Comparison of ENCODE assay signal across 10 cellular contexts in genomic region chr3:193563999-193564398, GRCh38. TPM values are rescaled to one million over a fixed set of nuclear protein-coding genes. Genes with fewer than 3 reads are reported as not detected.
DNase-seq lines count a peak whose midpoint lies in the region; TF ChIP-seq lines count a peak whose summit lies in the region.
"Had no signal": no experiment of that assay in that cellular context is flagged by ENCODE, and none has a peak within 500 bp of the region (broad histone marks: within the 10 kb centered on the region; RNA-seq: fewer than 3 reads in every experiment).

No MANE protein-coding gene starts in this region.

- H3K18ac ChIP-seq in mesendoderm (ENCODE audit: low read length), result no peak overlapping the region

- no peaks in the 10 kb centered on the region for H3K36me3 Mint-ChIP-seq in CD4-positive, alpha-beta memory T cell

- no peak overlapping the region for H3K27ac Mint-ChIP-seq in CD4-positive, alpha-beta memory T cell

- no peak overlapping the region for H3K9ac ChIP-seq in Loucy (ENCODE audit: low read depth, low read length, poor library complexity, severe bottlenecking)
- H3K9ac ChIP-seq in mammary epithelial cell (ENCODE audit: insufficient read depth, low read length), result no peak overlapping the region
- H3K9ac ChIP-seq in mesendoderm (ENCODE audit: low read length), result no peak overlapping the region

- H3K4ac ChIP-seq in mesendoderm (ENCODE audit: low read depth, low read length), result no peak overlapping the region

- no peak overlapping the region for H4K8ac ChIP-seq in mesendoderm (ENCODE audit: low read depth, low read length)

- no peak overlapping the region for H3K23ac ChIP-seq in mesendoderm (ENCODE audit: low read length)

- H2BK5ac ChIP-seq in mesendoderm (ENCODE audit: low read length), result no peak overlapping the region

- in situ Hi-C loops in mammary epithelial cell (cut with MboI; ENCODE audit: low sequenced_read_pairs in 2 of 2), result loop anchor here (25.0 kb wide), 3 partner anchors 377 to 1002 kb away; no protein-coding TSS in a partner anchor

- peaks cover 0 to 4% of the 10 kb centered on the region in 2 donors for H3K27me3 Mint-ChIP-seq in CD4-positive, alpha-beta memory T cell
- H3K27me3 Mint-ChIP-seq: central memory CD8-positive, alpha-beta T cell had no signal

- H3K27ac ChIP-seq in mammary epithelial cell (ENCODE audit: insufficient read depth, low read depth, low read length) (no peak overlapping the region), mesendoderm (ENCODE audit: low read depth, low read length) (no peak overlapping the region)
- no peak overlapping the region for H3K27ac ChIP-seq in CD4-positive, alpha-beta memory T cell (ENCODE audit: low read depth, low read length)

- no peak overlapping the region for H2BK15ac ChIP-seq in mesendoderm (replicated peaks; ENCODE audit: low read depth)

- no peaks in the 10 kb centered on the region for H3K36me3 ChIP-seq in Loucy (ENCODE audit: insufficient read depth, low read length)
- H3K36me3 ChIP-seq in mammary epithelial cell (ENCODE audit: insufficient read depth, low read length), result no peaks in the 10 kb centered on the region
- no peaks in the 10 kb centered on the region for H3K36me3 ChIP-seq in mesendoderm (ENCODE audit: control insufficient read depth, insufficient read depth, low read length)
- no peaks in the 10 kb centered on the region for H3K36me3 ChIP-seq in CD4-positive, alpha-beta memory T cell (ENCODE audit: insufficient read depth, low read length)

- H3K27me3 ChIP-seq in Loucy (ENCODE audit: insufficient read depth, low read length, poor library complexity, severe bottlenecking) (no peaks in the 10 kb centered on the region), mammary epithelial cell (ENCODE audit: insufficient read depth, low read length) (no peaks in the 10 kb centered on the region), mesendoderm (ENCODE audit: insufficient read depth, low read length, poor library complexity) (no peaks in the 10 kb centered on the region)
- H3K27me3 ChIP-seq in CD4-positive, alpha-beta memory T cell (ENCODE audit: insufficient read depth, low read length), result no peaks in the 10 kb centered on the region

- DNase-seq in NCI-H1694 (lab: John Stamatoyannopoulos, UW), result peak; percentile 7
- no peak for DNase-seq in NCI-H1694 treated with DMSO at 0.1 percent for 48 hours (lab: John Stamatoyannopoulos, UW)
- peak; percentile 10 for DNase-seq in mammary epithelial cell
- DNase-seq in mesendoderm, result peak; percentile 69
- DNase-seq in NCI-H146 (lab: John Stamatoyannopoulos, UW), result no peak
- DNase-seq in CD4-positive, alpha-beta memory T cell, result no peak
- DNase-seq in T-helper 1 cell, result no peak
- DNase-seq: IMR-90 had no signal

- no peak overlapping the region for H2AFZ ChIP-seq in Loucy (ENCODE audit: low read length)
- H2AFZ ChIP-seq in mammary epithelial cell (ENCODE audit: low read depth, low read length), result no peak overlapping the region

- no peaks in the 10 kb centered on the region for H3K4me1 Mint-ChIP-seq in CD4-positive, alpha-beta memory T cell
- H3K4me1 Mint-ChIP-seq: central memory CD8-positive, alpha-beta T cell had no signal

- H3K4me1 ChIP-seq in Loucy (ENCODE audit: insufficient read depth, low read length, poor library complexity, severe bottlenecking) (no peaks in the 10 kb centered on the region), mammary epithelial cell (ENCODE audit: insufficient read depth, low read length) (no peaks in the 10 kb centered on the region), mesendoderm (ENCODE audit: control insufficient read depth, low read depth, low read length) (no peaks in the 10 kb centered on the region)
- H3K4me1 ChIP-seq in CD4-positive, alpha-beta memory T cell (ENCODE audit: insufficient read depth, low read length), result no peaks in the 10 kb centered on the region

- POLR2A ChIA-PET in CD4-positive, alpha-beta memory T cell (lab: Charles Lee; ENCODE audit: partially characterized antibody), result no interaction called here

- H3K79me1 ChIP-seq in mesendoderm (ENCODE audit: low read length), result no peaks in the 10 kb centered on the region

- H4K5ac ChIP-seq in mesendoderm (ENCODE audit: low read length), result no peak overlapping the region

- CTCF ChIA-PET in mammary epithelial cell (lab: Charles Lee; ENCODE audit: low non-redundant PET), result interaction anchor here (1.0 kb wide), 1 partner anchor 9 kb away, joined by 6 read pairs; no protein-coding TSS in a partner anchor
- CTCF ChIA-PET in CD4-positive, alpha-beta memory T cell (lab: Charles Lee; ENCODE audit: partially characterized antibody), result interaction anchor here (0.6 kb wide), 1 partner anchor 23 kb away, joined by 3 read pairs; no protein-coding TSS in a partner anchor

- H3K4me2 ChIP-seq in Loucy (ENCODE audit: low read depth, low read length, poor library complexity, severe bottlenecking), result no peak overlapping the region
- H3K4me2 ChIP-seq in mammary epithelial cell (ENCODE audit: insufficient read depth, low read depth, low read length), result no peak overlapping the region
- H3K4me2 ChIP-seq in mesendoderm (ENCODE audit: low read length), result no peak overlapping the region

- BruUV-seq in mammary epithelial cell (replicated peaks; lab: Mats Ljungman, UMichigan), result no TSS peak

- 50% methylated on average over 1 of the region's 1 CpG for WGBS in mammary epithelial cell (ENCODE audit: low coverage, missing lambda C conversion rate)
- whole genome bisulfite sequencing in mesendoderm (ENCODE audit: extremely low coverage, insufficient coverage, low lambda C conversion rate), result no CpG with 5 or more reads among the region's 1 CpG

- TF ChIP-seq CTCF in Loucy (conservative IDR thresholded peaks at IDR 0.05; ENCODE audit: low read length) (peak; percentile 41), mammary epithelial cell (conservative IDR thresholded peaks at IDR 0.05 in 1 of 2, IDR thresholded peaks at IDR 0.05 in 1 of 2; ENCODE audit: extremely low read depth in 1 of 2, insufficient read depth in 1 of 2, low read depth in 1 of 2, low read length in 2 of 2) (peak; percentile 38 to 65)

- dilution Hi-C loops in mammary epithelial cell (cut with HindIII; ENCODE audit: low sequenced_read_pairs), result no loop called here

- H2AK5ac ChIP-seq in mesendoderm (ENCODE audit: low read length), result no peak overlapping the region

- no peak overlapping the region for H3K56ac ChIP-seq in mesendoderm (ENCODE audit: low read length)

- H3K4me3 ChIP-seq in Loucy (ENCODE audit: low read length, poor library complexity, severe bottlenecking) (no peak overlapping the region), mammary epithelial cell (replicated peaks in 1 of 3; ENCODE audit: insufficient read depth in 1 of 3, low read depth in 2 of 3, low read length in 3 of 3) (no peak overlapping the region), mesendoderm (ENCODE audit: low read length) (no peak overlapping the region)
- no peak overlapping the region for H3K4me3 ChIP-seq in CD4-positive, alpha-beta memory T cell (ENCODE audit: low read length in 2 of 2)

- no peaks in the 10 kb centered on the region for H3K79me2 ChIP-seq in Loucy (ENCODE audit: insufficient read depth, low read length)
- H3K79me2 ChIP-seq in mammary epithelial cell (ENCODE audit: insufficient read depth, low read length), result no peaks in the 10 kb centered on the region
- no peaks in the 10 kb centered on the region for H3K79me2 ChIP-seq in mesendoderm (ENCODE audit: control insufficient read depth, insufficient read depth, low read length)

- H3F3A ChIP-seq in Loucy (ENCODE audit: low read depth), result no peaks in the 10 kb centered on the region

- H4K20me1 ChIP-seq in Loucy (ENCODE audit: insufficient read depth, low read length, poor library complexity, severe bottlenecking), result no peaks in the 10 kb centered on the region
- no peaks in the 10 kb centered on the region for H4K20me1 ChIP-seq in mammary epithelial cell (ENCODE audit: insufficient read depth, low read length)

- H3K4me3 Mint-ChIP-seq in CD4-positive, alpha-beta memory T cell, result no peak overlapping the region
- H3K4me3 Mint-ChIP-seq: central memory CD8-positive, alpha-beta T cell had no signal

- H3K9me3 ChIP-seq in Loucy (ENCODE audit: insufficient read depth, low read depth, low read length) (no peaks in the 10 kb centered on the region), mammary epithelial cell (replicated peaks; ENCODE audit: insufficient read depth, low read length) (no peaks in the 10 kb centered on the region)
- no peaks in the 10 kb centered on the region for H3K9me3 ChIP-seq in CD4-positive, alpha-beta memory T cell (ENCODE audit: control insufficient read depth in 1 of 2, low read length in 2 of 2)

- H3K9me3 Mint-ChIP-seq in CD4-positive, alpha-beta memory T cell, result no peaks in the 10 kb centered on the region
- H3K9me3 Mint-ChIP-seq: central memory CD8-positive, alpha-beta T cell had no signal

- no peaks in the 10 kb centered on the region for H3K9me2 ChIP-seq in Loucy (replicated peaks; ENCODE audit: low read depth, low read length)

- H2BK120ac ChIP-seq in mesendoderm (ENCODE audit: low read depth, low read length), result no peak overlapping the region

- intact Hi-C loops in mammary epithelial cell (cut with micrococcal nuclease), result loop anchor here (1.0 kb wide), 1 partner anchor 103 kb away; no protein-coding TSS in a partner anchor
- intact Hi-C loops in CD4-positive, alpha-beta memory T cell (cut with micrococcal nuclease), result no loop called here

RNA-seq across cellular contexts. Expression of gene ATP13A4, which starts 9.3 kb away (rescaled TPM):
- total RNA-seq in mammary epithelial cell, result 1 to 10 TPM in 1 of 2 donors, not detected in 1; 2.7 TPM
- 0.02 TPM for polyA plus RNA-seq in mammary epithelial cell
- not detected for polyA minus RNA-seq in mammary epithelial cell
- 0.01 TPM for polyA plus RNA-seq in mesendoderm (2013, experiment 1 of 2)
- 0.04 TPM for polyA plus RNA-seq in mesendoderm (2013, experiment 2 of 2)
- total RNA-seq in CD4-positive, alpha-beta memory T cell, result 1 to 10 TPM; 2.3 to 3.0 TPM
- polyA plus RNA-seq in CD4-positive, alpha-beta memory T cell, result under 1 TPM in 1 of 2 donors, not detected in 1; 0.25 TPM
- polyA plus RNA-seq: IMR-90 had no signal

RNA-seq across cellular contexts. Expression of gene OPA1, which starts 29.0 kb away (rescaled TPM):
- total RNA-seq in mammary epithelial cell, result 10 to 100 TPM; 60.4 to 66.3 TPM
- 19.5 TPM for polyA plus RNA-seq in mammary epithelial cell
- polyA minus RNA-seq in mammary epithelial cell, result 91.9 TPM
- polyA plus RNA-seq in mesendoderm (2013, experiment 1 of 2), result 56.6 TPM
- polyA plus RNA-seq in mesendoderm (2013, experiment 2 of 2), result 54.1 TPM
- 10 to 100 TPM; 51.5 to 59.8 TPM for total RNA-seq in CD4-positive, alpha-beta memory T cell
- 10 to 100 TPM; 19.8 to 28.3 TPM for polyA plus RNA-seq in CD4-positive, alpha-beta memory T cell

Comparison
In these comparisons a context has a peak if more than half of its experiments do, and no peak if none do; other contexts are left out.
1. DNase-seq: peak in NCI-H1694 (single experiment), mammary epithelial cell (single experiment) and mesendoderm (single experiment); none in NCI-H1694 treated with DMSO at 0.1 percent for 48 hours (single experiment), NCI-H146 (single experiment), CD4-positive, alpha-beta memory T cell (0 of 5) and T-helper 1 cell (0 of 5).